16 cellular contexts compared by ENCODE assay signal in genomic region chr5:157669701-157670097, GRCh38. TPM values are rescaled to one million over a fixed set of nuclear protein-coding genes. Genes with fewer than 3 reads are reported as not detected.
DNase-seq lines count a peak whose midpoint lies in the region; ATAC-seq and TF ChIP-seq lines count a peak whose summit lies in the region.
"Had no signal": no experiment of that assay in that cellular context is flagged by ENCODE, and none has a peak within 500 bp of the region (broad histone marks: within the 10 kb centered on the region; RNA-seq: fewer than 3 reads in every experiment).

No MANE protein-coding gene starts in this region.

- no peaks in the 10 kb centered on the region for H3K79me1 ChIP-seq in IMR-90 (ENCODE audit: low read depth in 1 of 2, low read length in 2 of 2)

- peaks cover 14% of the 10 kb centered on the region for H3K27me3 Mint-ChIP-seq in T-helper 1 cell treated with Interleukin-12 subunit alpha and Interleukin-12 subunit beta and Interleukin-4 antibody, amounts not matched to agents 30 μg/mL and 1 μg/mL, for 36 hours (ENCODE audit: low read depth)
- peaks cover 49% of the 10 kb centered on the region for H3K27me3 Mint-ChIP-seq in nephron progenitor cell (ENCODE audit: low read depth, poor library complexity)

- peak overlapping the region; percentile 45 for H2AK9ac ChIP-seq in IMR-90 (replicated peaks; ENCODE audit: low read depth, low read length, poor library complexity)

- H2BK5ac ChIP-seq in IMR-90 (ENCODE audit: low read depth, low read length, poor library complexity, severe bottlenecking), result no peak overlapping the region

- H3K36me3 ChIP-seq in IMR-90 (ENCODE audit: control insufficient read depth, insufficient read depth, low read length), result no peaks in the 10 kb centered on the region
- H3K36me3 ChIP-seq in colonic mucosa, result no peaks in the 10 kb centered on the region
- H3K36me3 ChIP-seq: left ventricle myocardium inferior, thoracic aorta had no signal

- no peaks in the 10 kb centered on the region for H4K20me1 ChIP-seq in IMR-90 (ENCODE audit: insufficient read depth, low read length)

- H3K9me3 ChIP-seq in IMR-90 (ENCODE audit: control insufficient read depth, insufficient read depth, low read length) (no peaks in the 10 kb centered on the region), colonic mucosa (no peaks in the 10 kb centered on the region)
- H3K9me3 ChIP-seq: left ventricle myocardium inferior, thoracic aorta had no signal

- H2BK15ac ChIP-seq in IMR-90 (ENCODE audit: low read depth, low read length), result no peak overlapping the region

- H3K14ac ChIP-seq in IMR-90 (replicated peaks; ENCODE audit: low read depth, low read length), result no peak overlapping the region

- TF ChIP-seq RAD21 in IMR-90 (IDR thresholded peaks at IDR 0.05; ENCODE audit: low read length), result no peak

- no peak overlapping the region for H4K5ac ChIP-seq in IMR-90 (ENCODE audit: low read depth, low read length)

- H2AK5ac ChIP-seq in IMR-90 (ENCODE audit: low read depth, low read length), result no peak overlapping the region

- H2BK20ac ChIP-seq in IMR-90 (ENCODE audit: low read depth, low read length), result no peak overlapping the region

- H3K23ac ChIP-seq in IMR-90 (ENCODE audit: low read depth, low read length), result peak overlapping the region; percentile 53; the same call in 1 of the 2 replicates

- dilution Hi-C loops in IMR-90 (cut with HindIII; ENCODE audit: low sequenced_read_pairs, unreplicated experiment), result no loop called here

- no peak overlapping the region for H4K91ac ChIP-seq in IMR-90 (ENCODE audit: insufficient read depth, low read depth, low read length)

- no peak for TF ChIP-seq POLR2A in IMR-90 (IDR thresholded peaks at IDR 0.05; ENCODE audit: low read depth, low read length)

- H3K4me1 ChIP-seq in IMR-90 (ENCODE audit: control insufficient read depth, insufficient read depth, low read length) (no peaks in the 10 kb centered on the region; the same call in 1 of the 2 replicates), colonic mucosa (peaks cover 6% of the 10 kb centered on the region)

- in situ Hi-C loops in IMR-90 (cut with MboI; ENCODE audit: low sequenced_read_pairs), result no loop called here

- CTCF ChIA-PET in IMR-90 (lab: Yijun Ruan, JAX), result interaction anchor here (1.0 to 1.6 kb wide), 2 partner anchors 15 to 49 kb away, joined by 5 to 6 read pairs; no protein-coding TSS in a partner anchor
- CTCF ChIA-PET in RWPE1 (lab: Yijun Ruan, JAX), result no interaction called here

- H3K9ac ChIP-seq in IMR-90 (ENCODE audit: low read depth, low read length) (no peak overlapping the region), colonic mucosa (ENCODE audit: low read depth in 2 of 2, low read length in 2 of 2) (peak overlapping the region in 1 of 2 donors; percentile 99)

- H2BK120ac ChIP-seq in IMR-90 (ENCODE audit: low read depth, low read length), result no peak overlapping the region; the same call in 1 of the 2 replicates

- no peak overlapping the region for H3K4me2 ChIP-seq in IMR-90 (ENCODE audit: low read depth, low read length)

- peaks cover 7% of the 10 kb centered on the region for H3K36me3 Mint-ChIP-seq in T-helper 1 cell treated with Interleukin-12 subunit alpha and Interleukin-12 subunit beta and Interleukin-4 antibody, amounts not matched to agents 30 μg/mL and 1 μg/mL, for 36 hours (ENCODE audit: low read depth)
- peaks cover 5% of the 10 kb centered on the region for H3K36me3 Mint-ChIP-seq in nephron progenitor cell (ENCODE audit: low read depth)

- H2AFZ ChIP-seq in IMR-90 (replicated peaks; ENCODE audit: low read length, poor library complexity), result no peak overlapping the region

- no peak for ATAC-seq in IMR-90 (ENCODE audit: low read depth)
- ATAC-seq: Right ventricle myocardium inferior had no signal

- no peak overlapping the region for H4K8ac ChIP-seq in IMR-90 (ENCODE audit: low read depth in 2 of 2, low read length in 2 of 2)

- H3K27ac Mint-ChIP-seq in T-helper 1 cell treated with Interleukin-12 subunit alpha and Interleukin-12 subunit beta and Interleukin-4 antibody, amounts not matched to agents 30 μg/mL and 1 μg/mL, for 36 hours, result peak overlapping the region; percentile 81
- H3K27ac Mint-ChIP-seq in nephron progenitor cell, result no peak overlapping the region
- H3K27ac Mint-ChIP-seq: naive thymus-derived CD8-positive, alpha-beta T cell had no signal

- H3K4ac ChIP-seq in IMR-90 (ENCODE audit: low read depth, low read length), result no peak overlapping the region

- peaks cover 1% of the 10 kb centered on the region for H3K9me3 Mint-ChIP-seq in T-helper 1 cell treated with Interleukin-12 subunit alpha and Interleukin-12 subunit beta and Interleukin-4 antibody, amounts not matched to agents 30 μg/mL and 1 μg/mL, for 36 hours
- peaks cover 24% of the 10 kb centered on the region for H3K9me3 Mint-ChIP-seq in nephron progenitor cell

- DNase-seq in T-helper 1 cell, result no peak
- DNase-seq in IMR-90, result no peak
- peak; percentile 50 for DNase-seq in colonic mucosa
- no peak for DNase-seq in nephron progenitor cell
- DNase-seq in RWPE1 (ENCODE audit: low spot score), result no peak
- no peak for DNase-seq in DMS53 treated with DMSO at 0.1 percent for 48 hours (lab: John Stamatoyannopoulos, UW; ENCODE audit: unreplicated experiment)
- no peak for DNase-seq in inferior parietal cortex (ENCODE audit: extremely low spot score)
- DNase-seq: C1 segment of cervical spinal cord, left ventricle myocardium inferior, NCI-H2227 treated with DMSO at 0.1 percent for 48 hours had no signal

- H3K4me1 Mint-ChIP-seq in T-helper 1 cell treated with Interleukin-12 subunit alpha and Interleukin-12 subunit beta and Interleukin-4 antibody, amounts not matched to agents 30 μg/mL and 1 μg/mL, for 36 hours (ENCODE audit: low read depth), result peaks cover 30% of the 10 kb centered on the region
- H3K4me1 Mint-ChIP-seq in nephron progenitor cell, result peaks cover 15% of the 10 kb centered on the region

- H3K18ac ChIP-seq in IMR-90 (ENCODE audit: low read depth, low read length), result no peak overlapping the region

- H3K27me3 ChIP-seq in IMR-90 (ENCODE audit: control insufficient read depth, insufficient read depth, low read length) (peaks cover 12% of the 10 kb centered on the region; the same call in 1 of the 2 replicates), colonic mucosa (no peaks in the 10 kb centered on the region)

- POLR2A ChIA-PET in IMR-90 (lab: Charles Lee; ENCODE audit: unreplicated experiment) (no interaction called here), RWPE1 (lab: Yijun Ruan, JAX; ENCODE audit: low non-redundant PET) (no interaction called here)

- intact Hi-C loops in IMR-90 (cut with micrococcal nuclease) (loop anchor here (5.0 kb wide), 1 partner anchor 92 kb away; the partner anchor contains the start of gene ADAM19), colonic mucosa (cut with DNase I) (loop anchor here (5.0 kb wide), 2 partner anchors 48 to 73 kb away; partner anchors contain the start of gene LSM11)

- no peak overlapping the region for H3K56ac ChIP-seq in IMR-90 (ENCODE audit: extremely low read depth, insufficient read depth, low read length)

- no peak overlapping the region for H3K27ac ChIP-seq in IMR-90 (ENCODE audit: insufficient read depth, low read length)
- peak overlapping the region; percentile 84 for H3K27ac ChIP-seq in colonic mucosa
- no peak overlapping the region for H3K27ac ChIP-seq in RWPE1
- H3K27ac ChIP-seq: left ventricle myocardium inferior, thoracic aorta had no signal

- no CpG with 5 or more reads among the region's 6 CpGs for WGBS in IMR-90 (ENCODE audit: extremely low coverage in 2 of 2, insufficient read length in 1 of 2), 2 experiments

- TF ChIP-seq CTCF in IMR-90 (conservative IDR thresholded peaks at IDR 0.05; ENCODE audit: low read depth, low read length) (no peak), colonic mucosa (IDR thresholded peaks at IDR 0.05) (no peak), nephron progenitor cell (IDR thresholded peaks at IDR 0.05) (no peak), RWPE1 (conservative IDR thresholded peaks at IDR 0.05; ENCODE audit: low read depth) (no peak)

- no TSS peak for BruUV-seq in IMR-90 (replicated peaks; lab: Mats Ljungman, UMichigan)

- peak overlapping the region; percentile 93 for H3K4me3 Mint-ChIP-seq in T-helper 1 cell treated with Interleukin-12 subunit alpha and Interleukin-12 subunit beta and Interleukin-4 antibody, amounts not matched to agents 30 μg/mL and 1 μg/mL, for 36 hours
- peak overlapping the region; percentile 90 for H3K4me3 Mint-ChIP-seq in nephron progenitor cell

- H3K9me1 ChIP-seq in IMR-90 (ENCODE audit: insufficient read depth, low read length), result no peaks in the 10 kb centered on the region

- H3K4me3 ChIP-seq in IMR-90 (ENCODE audit: insufficient read depth, low read depth, low read length), result no peak overlapping the region
- H3K4me3 ChIP-seq in colonic mucosa, result no peak overlapping the region

TF ChIP-seq in IMR-90, 13 proteins besides CTCF, POLR2A, EP300 and RAD21:
- TF ChIP-seq CHD1 (IDR thresholded peaks at IDR 0.05; ENCODE audit: low read depth, low read length) (no peak), RFX5 (IDR thresholded peaks at IDR 0.05; ENCODE audit: low read depth, low read length) (no peak)

RNA-seq across cellular contexts. Expression of gene C5orf52, which starts 1.6 kb away (rescaled TPM):
- total RNA-seq in IMR-90 (2012; rRNA removed), result not detected in 2 replicates
- polyA plus RNA-seq in IMR-90 (2012; rRNA removed), result not detected in 2 replicates
- not detected in 2 replicates for polyA plus RNA-seq in IMR-90 (2012; cell fraction: cytosol; rRNA removed)
- not detected in 2 replicates for polyA plus RNA-seq in IMR-90 (2012; cell fraction: nucleus; rRNA removed; ENCODE audit: low replicate concordance)
- 1 to 10 TPM; 5.5 to 5.7 TPM for total RNA-seq in colonic mucosa
- total RNA-seq: cardiac septum; Daoy; left ventricle myocardium inferior; naive thymus-derived CD8-positive, alpha-beta T cell; Right ventricle myocardium inferior; thoracic aorta had no signal
- polyA plus RNA-seq: naive thymus-derived CD8-positive, alpha-beta T cell had no signal

RNA-seq across cellular contexts. Expression of gene SOX30, which starts 17.5 kb away (rescaled TPM):
- total RNA-seq in IMR-90 (2012; rRNA removed) (not detected in 2 replicates), colonic mucosa (under 1 TPM; 0.08 to 0.42 TPM)
- not detected in 2 replicates for polyA plus RNA-seq in IMR-90 (2012; rRNA removed)
- polyA plus RNA-seq in IMR-90 (2012; cell fraction: cytosol; rRNA removed), result 0.02 and 0.04 TPM in 2 replicates
- 0.06 TPM in 1 of 2 replicates, not detected in the other for polyA plus RNA-seq in IMR-90 (2012; cell fraction: nucleus; rRNA removed; ENCODE audit: low replicate concordance)
- total RNA-seq: thoracic aorta had no signal
